ENCODE assay signal across 1 cellular context in the genomic region with DNA sequence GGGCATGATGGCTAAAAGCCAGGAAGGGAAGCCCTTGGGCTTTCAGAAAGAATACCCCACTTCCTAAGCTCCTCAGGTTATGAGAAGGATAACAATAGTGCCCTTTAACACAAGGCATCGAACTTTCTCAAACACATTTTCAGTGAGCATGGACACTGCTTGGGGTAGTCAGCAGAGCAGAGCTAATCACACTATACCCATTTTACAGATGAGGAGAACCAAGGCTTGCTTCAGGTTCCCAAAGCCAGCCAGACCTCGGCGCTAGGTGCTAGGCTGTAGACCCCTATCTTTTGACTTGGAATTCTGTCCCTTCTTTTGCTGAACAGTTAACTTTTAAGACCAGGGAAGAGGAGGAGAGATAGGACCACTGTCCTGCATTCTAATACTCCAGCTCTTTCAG.
TF ChIP-seq lines count a peak whose summit lies in the region.

No MANE protein-coding gene starts in this region.

TF ChIP-seq in GM23338, 12 proteins besides CTCF, POLR2A, EP300 and RAD21:
- TF ChIP-seq, protein P1, sequence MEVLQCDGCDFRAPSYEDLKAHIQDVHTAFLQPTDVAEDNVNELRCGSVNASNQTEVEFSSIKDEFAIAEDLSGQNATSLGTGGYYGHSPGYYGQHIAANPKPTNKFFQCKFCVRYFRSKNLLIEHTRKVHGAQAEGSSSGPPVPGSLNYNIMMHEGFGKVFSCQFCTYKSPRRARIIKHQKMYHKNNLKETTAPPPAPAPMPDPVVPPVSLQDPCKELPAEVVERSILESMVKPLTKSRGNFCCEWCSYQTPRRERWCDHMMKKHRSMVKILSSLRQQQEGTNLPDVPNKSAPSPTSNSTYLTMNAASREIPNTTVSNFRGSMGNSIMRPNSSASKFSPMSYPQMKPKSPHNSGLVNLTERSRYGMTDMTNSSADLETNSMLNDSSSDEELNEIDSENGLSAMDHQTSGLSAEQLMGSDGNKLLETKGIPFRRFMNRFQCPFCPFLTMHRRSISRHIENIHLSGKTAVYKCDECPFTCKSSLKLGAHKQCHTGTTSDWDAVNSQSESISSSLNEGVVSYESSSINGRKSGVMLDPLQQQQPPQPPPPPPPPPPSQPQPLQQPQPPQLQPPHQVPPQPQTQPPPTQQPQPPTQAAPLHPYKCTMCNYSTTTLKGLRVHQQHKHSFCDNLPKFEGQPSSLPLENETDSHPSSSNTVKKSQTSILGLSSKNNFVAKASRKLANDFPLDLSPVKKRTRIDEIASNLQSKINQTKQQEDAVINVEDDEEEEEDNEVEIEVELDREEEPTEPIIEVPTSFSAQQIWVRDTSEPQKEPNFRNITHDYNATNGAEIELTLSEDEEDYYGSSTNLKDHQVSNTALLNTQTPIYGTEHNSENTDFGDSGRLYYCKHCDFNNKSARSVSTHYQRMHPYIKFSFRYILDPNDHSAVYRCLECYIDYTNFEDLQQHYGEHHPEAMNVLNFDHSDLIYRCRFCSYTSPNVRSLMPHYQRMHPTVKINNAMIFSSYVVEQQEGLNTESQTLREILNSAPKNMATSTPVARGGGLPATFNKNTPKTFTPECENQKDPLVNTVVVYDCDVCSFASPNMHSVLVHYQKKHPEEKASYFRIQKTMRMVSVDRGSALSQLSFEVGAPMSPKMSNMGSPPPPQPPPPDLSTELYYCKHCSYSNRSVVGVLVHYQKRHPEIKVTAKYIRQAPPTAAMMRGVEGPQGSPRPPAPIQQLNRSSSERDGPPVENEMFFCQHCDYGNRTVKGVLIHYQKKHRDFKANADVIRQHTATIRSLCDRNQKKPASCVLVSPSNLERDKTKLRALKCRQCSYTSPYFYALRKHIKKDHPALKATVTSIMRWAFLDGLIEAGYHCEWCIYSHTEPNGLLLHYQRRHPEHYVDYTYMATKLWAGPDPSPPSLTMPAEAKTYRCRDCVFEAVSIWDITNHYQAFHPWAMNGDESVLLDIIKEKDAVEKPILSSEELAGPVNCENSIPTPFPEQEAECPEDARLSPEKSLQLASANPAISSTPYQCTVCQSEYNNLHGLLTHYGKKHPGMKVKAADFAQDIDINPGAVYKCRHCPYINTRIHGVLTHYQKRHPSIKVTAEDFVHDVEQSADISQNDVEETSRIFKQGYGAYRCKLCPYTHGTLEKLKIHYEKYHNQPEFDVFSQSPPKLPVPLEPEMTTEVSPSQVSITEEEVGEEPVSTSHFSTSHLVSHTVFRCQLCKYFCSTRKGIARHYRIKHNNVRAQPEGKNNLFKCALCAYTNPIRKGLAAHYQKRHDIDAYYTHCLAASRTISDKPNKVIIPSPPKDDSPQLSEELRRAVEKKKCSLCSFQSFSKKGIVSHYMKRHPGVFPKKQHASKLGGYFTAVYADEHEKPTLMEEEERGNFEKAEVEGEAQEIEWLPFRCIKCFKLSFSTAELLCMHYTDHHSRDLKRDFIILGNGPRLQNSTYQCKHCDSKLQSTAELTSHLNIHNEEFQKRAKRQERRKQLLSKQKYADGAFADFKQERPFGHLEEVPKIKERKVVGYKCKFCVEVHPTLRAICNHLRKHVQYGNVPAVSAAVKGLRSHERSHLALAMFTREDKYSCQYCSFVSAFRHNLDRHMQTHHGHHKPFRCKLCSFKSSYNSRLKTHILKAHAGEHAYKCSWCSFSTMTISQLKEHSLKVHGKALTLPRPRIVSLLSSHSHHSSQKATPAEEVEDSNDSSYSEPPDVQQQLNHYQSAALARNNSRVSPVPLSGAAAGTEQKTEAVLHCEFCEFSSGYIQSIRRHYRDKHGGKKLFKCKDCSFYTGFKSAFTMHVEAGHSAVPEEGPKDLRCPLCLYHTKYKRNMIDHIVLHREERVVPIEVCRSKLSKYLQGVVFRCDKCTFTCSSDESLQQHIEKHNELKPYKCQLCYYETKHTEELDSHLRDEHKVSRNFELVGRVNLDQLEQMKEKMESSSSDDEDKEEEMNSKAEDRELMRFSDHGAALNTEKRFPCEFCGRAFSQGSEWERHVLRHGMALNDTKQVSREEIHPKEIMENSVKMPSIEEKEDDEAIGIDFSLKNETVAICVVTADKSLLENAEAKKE (CRISPR knock-in tag; IDR thresholded peaks at IDR 0.05) = no peak
- TF ChIP-seq, protein P2, sequence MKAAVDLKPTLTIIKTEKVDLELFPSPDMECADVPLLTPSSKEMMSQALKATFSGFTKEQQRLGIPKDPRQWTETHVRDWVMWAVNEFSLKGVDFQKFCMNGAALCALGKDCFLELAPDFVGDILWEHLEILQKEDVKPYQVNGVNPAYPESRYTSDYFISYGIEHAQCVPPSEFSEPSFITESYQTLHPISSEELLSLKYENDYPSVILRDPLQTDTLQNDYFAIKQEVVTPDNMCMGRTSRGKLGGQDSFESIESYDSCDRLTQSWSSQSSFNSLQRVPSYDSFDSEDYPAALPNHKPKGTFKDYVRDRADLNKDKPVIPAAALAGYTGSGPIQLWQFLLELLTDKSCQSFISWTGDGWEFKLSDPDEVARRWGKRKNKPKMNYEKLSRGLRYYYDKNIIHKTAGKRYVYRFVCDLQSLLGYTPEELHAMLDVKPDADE (IDR thresholded peaks at IDR 0.05) = no peak
- TF ChIP-seq EZH2phosphoT487 (IDR thresholded peaks at IDR 0.05; ENCODE audit: unreplicated experiment) (no peak), NANOG (IDR thresholded peaks at IDR 0.05; ENCODE audit: borderline replicate concordance) (no peak), POLR2AphosphoS5 (IDR thresholded peaks at IDR 0.05; ENCODE audit: low read depth) (no peak), ZNF331 (CRISPR knock-in tag; IDR thresholded peaks at IDR 0.05; ENCODE audit: low read depth) (no peak), REST (IDR thresholded peaks at IDR 0.05; ENCODE audit: unreplicated experiment) (no peak), JUNB (IDR thresholded peaks at IDR 0.05; ENCODE audit: unreplicated experiment) (no peak), EZH2 (IDR thresholded peaks at IDR 0.05; ENCODE audit: low read depth, unreplicated experiment) (no peak), CREB1 (CRISPR knock-in tag; IDR thresholded peaks at IDR 0.05; ENCODE audit: low read depth) (no peak)
TF ChIP-seq in GM23338: peak in this region for 0.
